In genomic region chr9:90142580-90142979, GRCh38 we compare ENCODE assay signal across 8 cellular contexts.
DNase-seq lines count a peak whose midpoint lies in the region; ATAC-seq and TF ChIP-seq lines count a peak whose summit lies in the region.

No MANE protein-coding gene starts in this region.

- DNase-seq in AG04450 (ENCODE audit: low read depth, low spot score) (no peak), GM13976 (ENCODE audit: low spot score) (peak; percentile 36), NCI-H345 (lab: John Stamatoyannopoulos, UW) (peak; percentile 65), fibroblast of mammary gland (ENCODE audit: low read depth) (peak; percentile 50), prostate gland (ENCODE audit: low spot score) (peak; percentile 40), MG63 (no peak)
- DNase-seq in activated CD8-positive, alpha-beta T cell treated with anti-CD3 and anti-CD28 coated beads, Interleukin-2, amount 10 ng/mL, durations not matched to agents 7 days and 5 days, result peak; percentile 65

- no peaks in the 10 kb centered on the region for H3K9me3 ChIP-seq in AG04450 (ENCODE audit: control insufficient read depth, insufficient read depth, low read length)
- no peaks in the 10 kb centered on the region for H3K9me3 ChIP-seq in prostate gland
- H3K9me3 ChIP-seq in MG63, result no peaks in the 10 kb centered on the region

- no peaks in the 10 kb centered on the region for H3K4me1 ChIP-seq in prostate gland (replicated peaks)

- CTCF ChIA-PET in AG04450 (lab: Charles Lee), result interaction anchor here (0.6 to 3.4 kb wide), 10 partner anchors 14 to 755 kb away, joined by 3 to 34 read pairs (median 3); no protein-coding TSS in a partner anchor
- CTCF ChIA-PET in activated CD8-positive, alpha-beta T cell treated with anti-CD3 and anti-CD28 coated beads, Interleukin-2, amount 10 ng/mL, durations not matched to agents 7 days and 5 days (lab: Charles Lee), result interaction anchor here (1.0 to 1.9 kb wide), 6 partner anchors 21 to 860 kb away, joined by 3 to 5 read pairs (median 4); no protein-coding TSS in a partner anchor

- H3K27ac ChIP-seq in AG04450 (ENCODE audit: low read depth, low read length), result no peak overlapping the region
- no peak overlapping the region for H3K27ac ChIP-seq in prostate gland

- H3K4me3 ChIP-seq in AG04450 (ENCODE audit: low read depth, low read length), result no peak overlapping the region
- H3K4me3 ChIP-seq in fibroblast of mammary gland (ENCODE audit: control insufficient read depth, low read depth, low read length), result no peak overlapping the region
- no peak overlapping the region for H3K4me3 ChIP-seq in prostate gland
- no peak overlapping the region for H3K4me3 ChIP-seq in MG63

- intact Hi-C loops in prostate gland (cut with DNase I), result loop anchor here (5.0 kb wide), 1 partner anchor 730 kb away; no protein-coding TSS in a partner anchor

- TF ChIP-seq CTCF in AG04450 (IDR thresholded peaks at IDR 0.05; ENCODE audit: low read depth, low read length), result peak; percentile 42
- peak; percentile 31 for TF ChIP-seq CTCF in GM13976 (IDR thresholded peaks at IDR 0.05; ENCODE audit: borderline replicate concordance, control extremely low read depth, extremely low read depth, insufficient read depth, missing control alignments)
- TF ChIP-seq CTCF in fibroblast of mammary gland (conservative IDR thresholded peaks at IDR 0.05; ENCODE audit: control insufficient read depth, insufficient read depth, low read depth, low read length), result peak; percentile 45
- TF ChIP-seq CTCF in prostate gland (IDR thresholded peaks at IDR 0.05), result peak in 3 of 4 experiments; percentile 44 to 68 (median 53)

- H3K36me3 Mint-ChIP-seq in activated CD8-positive, alpha-beta T cell treated with anti-CD3 and anti-CD28 coated beads, Interleukin-2, amount 10 ng/mL, durations not matched to agents 7 days and 5 days (ENCODE audit: low read depth), result no peaks in the 10 kb centered on the region

- no peak for ATAC-seq in activated CD8-positive, alpha-beta T cell treated with anti-CD3 and anti-CD28 coated beads, Interleukin-2, amount 10 ng/mL, durations not matched to agents 7 days and 5 days
- ATAC-seq in HG02870 (IDR thresholded peaks at IDR 0.05; ENCODE audit: unreplicated experiment), result no peak

- H3K36me3 ChIP-seq in prostate gland, result no peaks in the 10 kb centered on the region
- H3K36me3 ChIP-seq in MG63, result no peaks in the 10 kb centered on the region

- H3K27ac Mint-ChIP-seq in activated CD8-positive, alpha-beta T cell treated with anti-CD3 and anti-CD28 coated beads, Interleukin-2, amount 10 ng/mL, durations not matched to agents 7 days and 5 days, result no peak overlapping the region

- H3K4me3 Mint-ChIP-seq in activated CD8-positive, alpha-beta T cell treated with anti-CD3 and anti-CD28 coated beads, Interleukin-2, amount 10 ng/mL, durations not matched to agents 7 days and 5 days, result no peak overlapping the region

- 15% methylated on average over 5 of the region's 5 CpGs for WGBS in prostate gland

- peaks cover 41% of the 10 kb centered on the region for H3K27me3 Mint-ChIP-seq in activated CD8-positive, alpha-beta T cell treated with anti-CD3 and anti-CD28 coated beads, Interleukin-2, amount 10 ng/mL, durations not matched to agents 7 days and 5 days (ENCODE audit: low read depth)

- in situ Hi-C loops in GM13976 (cut with MboI; ENCODE audit: low sequenced_read_pairs, unreplicated experiment), result loop anchor here (10.0 to 25.0 kb wide), 3 partner anchors 72 to 720 kb away; no protein-coding TSS in a partner anchor

- TF ChIP-seq POLR2A in prostate gland (IDR thresholded peaks at IDR 0.05), result no peak

- no peaks in the 10 kb centered on the region for H3K9me3 Mint-ChIP-seq in activated CD8-positive, alpha-beta T cell treated with anti-CD3 and anti-CD28 coated beads, Interleukin-2, amount 10 ng/mL, durations not matched to agents 7 days and 5 days (ENCODE audit: insufficient read depth)

- POLR2A ChIA-PET in AG04450 (lab: Yijun Ruan, JAX), result no interaction called here
- POLR2A ChIA-PET in activated CD8-positive, alpha-beta T cell treated with anti-CD3 and anti-CD28 coated beads, Interleukin-2, amount 10 ng/mL, durations not matched to agents 7 days and 5 days (lab: Charles Lee), result no interaction called here

- H3K27me3 ChIP-seq in AG04450 (ENCODE audit: control insufficient read depth, insufficient read depth, low read length) (no peaks in the 10 kb centered on the region), prostate gland (replicated peaks; ENCODE audit: insufficient read depth) (no peaks in the 10 kb centered on the region), MG63 (no peaks in the 10 kb centered on the region)

- H3K4me1 Mint-ChIP-seq in activated CD8-positive, alpha-beta T cell treated with anti-CD3 and anti-CD28 coated beads, Interleukin-2, amount 10 ng/mL, durations not matched to agents 7 days and 5 days (ENCODE audit: low read depth), result no peaks in the 10 kb centered on the region

Comparison
In these comparisons a context has a peak if more than half of its experiments do, and no peak if none do; other contexts are left out.
1. DNase-seq: peak in GM13976 (single experiment), NCI-H345 (single experiment), activated CD8-positive, alpha-beta T cell treated with anti-CD3 and anti-CD28 coated beads, Interleukin-2, amount 10 ng/mL, durations not matched to agents 7 days and 5 days (single experiment), fibroblast of mammary gland (single experiment) and prostate gland (single experiment); none in AG04450 (single experiment) and MG63 (single experiment).
2. Peak in every context shown above with its lines, with median percentiles within 50 percentile points of each other: CTCF ChIP-seq.